Comparison of ENCODE assay signal across 15 cellular contexts in the genomic region with DNA sequence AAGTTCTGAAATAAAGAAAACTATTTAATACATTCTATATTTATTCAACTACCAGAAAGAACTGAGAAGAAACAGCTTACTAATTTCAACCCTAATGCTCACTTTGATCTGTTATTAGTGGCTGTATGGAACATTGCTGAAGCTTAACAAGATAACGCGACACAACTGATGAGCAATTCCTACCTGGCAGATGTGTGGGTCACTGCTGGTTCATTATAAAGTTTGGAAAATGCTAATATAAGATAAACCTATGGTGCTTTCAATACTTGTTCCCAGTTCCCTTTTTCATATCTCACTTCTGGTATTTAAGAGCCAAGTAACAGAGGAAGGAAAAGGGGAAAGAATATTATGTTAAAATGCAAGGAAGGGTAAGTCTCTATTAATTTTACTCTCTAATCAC. TPM values are rescaled to one million over a fixed set of nuclear protein-coding genes. Genes with fewer than 3 reads are reported as not detected.
DNase-seq lines count a peak whose midpoint lies in the region; ATAC-seq, FAIRE-seq and TF ChIP-seq lines count a peak whose summit lies in the region.
"Had no signal": no experiment of that assay in that cellular context is flagged by ENCODE, and none has a peak within 500 bp of the region (broad histone marks: within the 10 kb centered on the region; RNA-seq: fewer than 3 reads in every experiment).

No MANE protein-coding gene starts in this region.

- peaks cover 11% of the 10 kb centered on the region; the same call in 1 of the 2 replicates for H4K20me1 ChIP-seq in OCI-LY7 (ENCODE audit: insufficient read depth, low read length)

- H3K4me3 Mint-ChIP-seq in CD4-positive, CD25-positive, alpha-beta regulatory T cell = peak overlapping the region in 3 of 4 donors; percentile 13 to 77 (median 38)
- H3K4me3 Mint-ChIP-seq: neural crest cell had no signal

- no peaks in the 10 kb centered on the region for H3K9me3 ChIP-seq in CD4-positive, CD25-positive, alpha-beta regulatory T cell (ENCODE audit: control insufficient read depth in 2 of 2, low read length in 2 of 2)
- no peaks in the 10 kb centered on the region for H3K9me3 ChIP-seq in OCI-LY7 (ENCODE audit: low read length)

- no TSS peak for BruUV-seq in OCI-LY7 (replicated peaks; lab: Mats Ljungman, UMichigan)

- H3K4me1 Mint-ChIP-seq in CD4-positive, CD25-positive, alpha-beta regulatory T cell = peaks cover 56 to 99% (median 89%) of the 10 kb centered on the region in 4 donors

- peaks cover 34% of the 10 kb centered on the region for H3K36me3 ChIP-seq in CD4-positive, CD25-positive, alpha-beta regulatory T cell (ENCODE audit: control insufficient read depth, insufficient read depth, low read length)
- H3K36me3 ChIP-seq in OCI-LY7 (ENCODE audit: insufficient read depth, low read length) = peaks cover 99% of the 10 kb centered on the region

- no peaks in the 10 kb centered on the region for H3K9me3 Mint-ChIP-seq in CD4-positive, CD25-positive, alpha-beta regulatory T cell

- 0 out of 2 replicates have a peak overlapping the region, but pooled peaks have one; percentile 22 for H3K4me2 ChIP-seq in OCI-LY7 (ENCODE audit: low read length)

- H3K9me2 ChIP-seq in OCI-LY7 (ENCODE audit: insufficient read depth, low read length) = no peaks in the 10 kb centered on the region

- peaks cover 64% of the 10 kb centered on the region for H3K4me1 ChIP-seq in CD4-positive, CD25-positive, alpha-beta regulatory T cell (ENCODE audit: control insufficient read depth, insufficient read depth, low read length, poor library complexity, severe bottlenecking)
- H3K4me1 ChIP-seq in OCI-LY7 (ENCODE audit: insufficient read depth, low read length, poor library complexity, severe bottlenecking) = peaks cover 25% of the 10 kb centered on the region

- no peak overlapping the region for H3K27ac ChIP-seq in CD4-positive, CD25-positive, alpha-beta regulatory T cell (ENCODE audit: insufficient read depth, low read length, poor library complexity, severe bottlenecking)
- H3K27ac ChIP-seq in OCI-LY7 (ENCODE audit: low read depth, low read length, poor library complexity, severe bottlenecking) = no peak overlapping the region
- H3K27ac ChIP-seq: cardiac muscle cell had no signal

- no peaks in the 10 kb centered on the region for H3K27me3 Mint-ChIP-seq in CD4-positive, CD25-positive, alpha-beta regulatory T cell

- H3K79me2 ChIP-seq in OCI-LY7 (ENCODE audit: insufficient read depth, low read depth, low read length) = peaks cover 74% of the 10 kb centered on the region

- peaks cover 65% of the 10 kb centered on the region for H3K36me3 Mint-ChIP-seq in CD4-positive, CD25-positive, alpha-beta regulatory T cell

- H2AFZ ChIP-seq in OCI-LY7 (ENCODE audit: low read length) = no peak overlapping the region

- no peak for DNase-seq in CD4-positive, CD25-positive, alpha-beta regulatory T cell
- DNase-seq in OCI-LY7 (ENCODE audit: low spot score) (no peak), NCI-H2171 treated with DMSO at 0.1 percent for 48 hours (lab: John Stamatoyannopoulos, UW) (no peak), left lobe of liver (ENCODE audit: low spot score) (no peak), frontal cortex (ENCODE audit: low spot score in 2 of 2) (no peak)
- DNase-seq: GDM1; kidney glomerular epithelial cell; NCI-H1417 treated with DMSO at 0.1 percent for 48 hours; stimulated activated CD4-positive, alpha-beta T cell treated with anti-CD3 and anti-CD28 coated beads, Interleukin-12 subunit alpha, Interleukin-12 subunit beta, amount 100 ng/mL, for 4 hours; T-helper 9 cell had no signal

- POLR2A ChIA-PET in OCI-LY7 (lab: Charles Lee) = interaction anchor here (0.6 to 3.5 kb wide), 4 partner anchors 10 to 1032 kb away, joined by 3 to 25 read pairs (median 4); partner anchors contain the start of gene CTSC

- intact Hi-C loops in OCI-LY7 (cut with micrococcal nuclease; ENCODE audit: unreplicated experiment) = no loop called here

- peak overlapping the region in 1 of 3 donors; percentile 81 for H3K27ac Mint-ChIP-seq in CD4-positive, CD25-positive, alpha-beta regulatory T cell

- H3K27me3 ChIP-seq in CD4-positive, CD25-positive, alpha-beta regulatory T cell (ENCODE audit: control insufficient read depth, insufficient read depth, low read length) = no peaks in the 10 kb centered on the region
- H3K27me3 ChIP-seq: cardiac muscle cell had no signal

- CTCF ChIA-PET in OCI-LY7 (lab: Charles Lee; ENCODE audit: unreplicated experiment) = interaction anchor here (1.0 kb wide), 1 partner anchor 24 kb away, joined by 3 read pairs; no protein-coding TSS in a partner anchor

- TF ChIP-seq CTCF in OCI-LY7 (conservative IDR thresholded peaks at IDR 0.05; ENCODE audit: low read length) = no peak

- FAIRE-seq in frontal cortex (lab: Jason Lieb, UNC) = no peak

- H3K4me3 ChIP-seq in CD4-positive, CD25-positive, alpha-beta regulatory T cell (ENCODE audit: low read depth, low read length) = peak overlapping the region; percentile 55
- no peak overlapping the region for H3K4me3 ChIP-seq in OCI-LY7 (ENCODE audit: low read depth, low read length, poor library complexity, severe bottlenecking)
- H3K4me3 ChIP-seq: cardiac muscle cell had no signal

- ATAC-seq in CD4-positive, CD25-positive, alpha-beta regulatory T cell (ENCODE audit: low read depth in 2 of 2) = no peak
- peak; percentile 51 for ATAC-seq in GM19372 (IDR thresholded peaks at IDR 0.05; ENCODE audit: low read depth, unreplicated experiment)
- ATAC-seq in HG02870 (IDR thresholded peaks at IDR 0.05; ENCODE audit: unreplicated experiment) = peak; percentile 53
- ATAC-seq in GM19397 (IDR thresholded peaks at IDR 0.05; ENCODE audit: unreplicated experiment) = no peak
- ATAC-seq in left lobe of liver = no peak

RNA-seq across cellular contexts. Expression of gene CTSC, which starts 10.5 kb away (rescaled TPM):
- total RNA-seq in CD4-positive, CD25-positive, alpha-beta regulatory T cell = 88.8 TPM
- polyA plus RNA-seq in CD4-positive, CD25-positive, alpha-beta regulatory T cell = 100 to 1,000 TPM; 163 to 306 (median 236) TPM
- total RNA-seq in OCI-LY7 (2014; rRNA removed; shearing (Covaris generic)) = 60.5 and 78.2 TPM in 2 replicates
- 84.1 and 90.3 TPM in 2 replicates for total RNA-seq in OCI-LY7 (2022)
- total RNA-seq in left lobe of liver = 25.7 TPM
- 11.0 TPM for total RNA-seq in frontal cortex

Comparison
In these comparisons a context has a peak if more than half of its experiments do, and no peak if none do; other contexts are left out.
1. ATAC-seq: peak in GM19372 (single experiment) and HG02870 (single experiment); none in CD4-positive, CD25-positive, alpha-beta regulatory T cell (0 of 2), GM19397 (single experiment) and left lobe of liver (single experiment).